In the genomic region with DNA sequence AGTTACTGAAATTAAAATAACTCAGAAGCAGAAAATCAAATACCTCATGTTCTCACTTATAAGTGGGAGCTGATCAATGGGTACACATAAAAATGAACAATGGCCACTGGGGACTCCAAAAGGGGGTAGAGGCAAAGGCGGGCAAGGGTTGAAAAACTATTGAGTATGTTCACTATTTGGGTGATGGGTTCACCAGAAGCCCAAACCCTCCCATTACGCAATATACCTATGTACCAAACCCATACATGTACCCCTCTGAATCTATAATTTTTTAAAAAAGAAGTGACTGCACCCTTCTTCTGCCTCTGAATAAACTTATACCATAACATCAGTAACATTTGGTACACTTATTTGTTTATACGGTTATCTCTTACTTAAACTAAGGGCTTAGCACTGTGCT, we compare ENCODE assay signal across 34 cellular contexts.
"Had no signal": no experiment of that assay in that cellular context is flagged by ENCODE, and none has a peak within 500 bp of the region (broad histone marks: within the 10 kb centered on the region; RNA-seq: fewer than 3 reads in every experiment).

No MANE protein-coding gene starts in this region.

- H3K27ac Mint-ChIP-seq: activated B cell treated with CpG ODN at 0.5 μM for 24 hours; activated CD4-positive, alpha-beta memory T cell treated with anti-CD3 and anti-CD28 coated beads for 36 hours; activated CD4-positive, alpha-beta T cell treated with anti-CD3 and anti-CD28 coated beads, Interleukin-2, amount 10 ng/mL, durations not matched to agents 24 days and 14 days; activated naive CD4-positive, alpha-beta T cell treated with anti-CD3 and anti-CD28 coated beads for 36 hours; activated naive CD4-positive, alpha-beta T cell treated with anti-CD3 and anti-CD28 coated beads, Interleukin-2, amount 50 U/mL, for 72 hours; activated naive CD8-positive, alpha-beta T cell treated with anti-CD3 and anti-CD28 coated beads for 36 hours; activated T-cell treated with anti-CD3 and anti-CD28 coated beads, Interleukin-2, amount 50 U/mL, for 72 hours; activated T-helper 1 cell treated with anti-CD3 and anti-CD28 coated beads, Interleukin-12 subunit alpha, Interleukin-12 subunit beta, Interleukin-2, Interleukin-4 antibody, amounts not matched to agents 30 ng/mL and 10 ng/mL and 1 ng/mL, durations not matched to agents 14 hours and 24 hours and 36 hours; activated T-helper 17 cell treated with anti-CD3 and anti-CD28 coated beads, Interleukin-2, amount 50 U/mL, for 72 hours; T-cell; T-helper 17 cell; T-helper 2 cell treated with Interferon-gamma antibody and Interleukin-4, amounts not matched to agents 5 μg/mL and 100 μg/mL, for 36 hours had no signal

- FAIRE-seq: astrocyte had no signal

- H3K9me3 ChIP-seq: adrenal gland, body of pancreas, breast epithelium had no signal

- H3K4me1 Mint-ChIP-seq: activated CD4-positive, alpha-beta T cell treated with anti-CD3 and anti-CD28 coated beads, Interleukin-2, amount 10 ng/mL, durations not matched to agents 24 days and 14 days; activated naive CD8-positive, alpha-beta T cell treated with anti-CD3 and anti-CD28 coated beads for 36 hours; activated T-helper 17 cell treated with anti-CD3 and anti-CD28 coated beads, Interleukin-2, amount 50 U/mL, for 72 hours; T-helper 17 cell had no signal

- DNase-seq: activated B cell treated with CpG ODN at 0.5 μM for 24 hours; activated CD4-positive, alpha-beta memory T cell treated with anti-CD3 and anti-CD28 coated beads for 36 hours; activated CD4-positive, alpha-beta T cell treated with anti-CD3 and anti-CD28 coated beads for 4 hours; activated CD4-positive, alpha-beta T cell treated with anti-CD3 and anti-CD28 coated beads, Interleukin-2, amount 10 ng/mL, durations not matched to agents 24 days and 14 days; activated CD4-positive, alpha-beta T cell treated with anti-CD3 and anti-CD28 coated beads, Interleukin-2, amount 50 U/mL, for 1 hour; activated CD4-positive, alpha-beta T cell treated with anti-CD3 and anti-CD28 coated beads, Interleukin-2, amount 50 U/mL, for 4 hours; activated CD4-positive, CD25-positive, alpha-beta regulatory T cell treated with anti-CD3 and anti-CD28 coated beads, Interleukin-2, amount 50 U/mL, for 72 hours; activated CD8-positive, alpha-beta memory T cell treated with anti-CD3 and anti-CD28 coated beads, Interleukin-2, amount 50 U/mL, for 4 hours; activated effector memory CD4-positive, alpha-beta T cell treated with anti-CD3 and anti-CD28 coated beads, Interleukin-2, amount 50 U/mL, for 16 hours; activated gamma-delta T cell treated with Interleukin-2 at 50 U/mL for 16 hours; activated naive CD4-positive, alpha-beta T cell; activated naive CD4-positive, alpha-beta T cell treated with anti-CD3 and anti-CD28 coated beads for 36 hours; activated naive CD4-positive, alpha-beta T cell treated with anti-CD3 and anti-CD28 coated beads, Interleukin-2, amount 50 U/mL, for 16 hours; activated naive CD8-positive, alpha-beta T cell treated with anti-CD3 and anti-CD28 coated beads for 36 hours; activated T-cell treated with anti-CD3 and anti-CD28 coated beads for 4 hours; activated T-cell treated with anti-CD3 and anti-CD28 coated beads, Interleukin-2, amount 50 U/mL, for 1 hour; activated T-cell treated with anti-CD3 and anti-CD28 coated beads, Interleukin-2, amount 50 U/mL, for 4 hours; activated T-cell treated with anti-CD3 and anti-CD28 coated beads, Interleukin-2, amount 50 U/mL, for 72 hours; adrenal gland; amniotic stem cell; aorta; body of pancreas; brain microvascular endothelial cell; central memory CD4-positive, alpha-beta T cell; T-cell; T-helper 17 cell; T-helper 9 cell had no signal

- ATAC-seq: activated naive CD4-positive, alpha-beta T cell treated with anti-CD3 and anti-CD28 coated beads, Interleukin-2, amount 50 U/mL, for 72 hours; activated T-cell treated with anti-CD3 and anti-CD28 coated beads, Interleukin-2, amount 50 U/mL, for 4 hours; activated T-cell treated with anti-CD3 and anti-CD28 coated beads, Interleukin-2, amount 50 U/mL, for 72 hours; activated T-helper 17 cell treated with anti-CD3 and anti-CD28 coated beads, Interleukin-2, amount 50 U/mL, for 72 hours; body of pancreas; T-cell; T-helper 17 cell had no signal

- H3K27ac ChIP-seq: adrenal gland, body of pancreas, brain microvascular endothelial cell, breast epithelium, VCaP had no signal

- H3K27me3 Mint-ChIP-seq: activated B cell treated with CpG ODN at 0.5 μM for 24 hours; activated CD4-positive, alpha-beta memory T cell treated with anti-CD3 and anti-CD28 coated beads for 36 hours; activated CD4-positive, alpha-beta T cell treated with anti-CD3 and anti-CD28 coated beads, Interleukin-2, amount 10 ng/mL, durations not matched to agents 24 days and 14 days; activated naive CD8-positive, alpha-beta T cell treated with anti-CD3 and anti-CD28 coated beads for 36 hours; activated T-helper 17 cell treated with anti-CD3 and anti-CD28 coated beads, Interleukin-2, amount 50 U/mL, for 72 hours; T-cell; T-helper 17 cell had no signal

- H3K4me3 ChIP-seq: adrenal gland, body of pancreas, breast epithelium had no signal

- H3K36me3 ChIP-seq: adrenal gland, brain microvascular endothelial cell, breast epithelium had no signal

- H3K4me1 ChIP-seq: adrenal gland, body of pancreas, breast epithelium had no signal

- H3K4me3 Mint-ChIP-seq: activated B cell treated with CpG ODN at 0.5 μM for 24 hours; activated CD4-positive, alpha-beta memory T cell treated with anti-CD3 and anti-CD28 coated beads for 36 hours; activated CD4-positive, alpha-beta T cell treated with anti-CD3 and anti-CD28 coated beads, Interleukin-2, amount 10 ng/mL, durations not matched to agents 24 days and 14 days; activated naive CD4-positive, alpha-beta T cell treated with anti-CD3 and anti-CD28 coated beads for 36 hours; activated naive CD8-positive, alpha-beta T cell treated with anti-CD3 and anti-CD28 coated beads for 36 hours; activated T-cell treated with anti-CD3 and anti-CD28 coated beads, Interleukin-2, amount 50 U/mL, for 4 hours; activated T-cell treated with anti-CD3 and anti-CD28 coated beads, Interleukin-2, amount 50 U/mL, for 72 hours; activated T-helper 1 cell treated with anti-CD3 and anti-CD28 coated beads, Interleukin-12 subunit alpha, Interleukin-12 subunit beta, Interleukin-2, Interleukin-4 antibody, amounts not matched to agents 30 ng/mL and 10 ng/mL and 1 ng/mL, durations not matched to agents 14 hours and 24 hours and 36 hours; activated T-helper 17 cell treated with anti-CD3 and anti-CD28 coated beads, Interleukin-2, amount 50 U/mL, for 72 hours; T-cell; T-helper 17 cell; T-helper 2 cell treated with Interferon-gamma antibody and Interleukin-4, amounts not matched to agents 5 μg/mL and 100 μg/mL, for 36 hours had no signal

- H3K27me3 ChIP-seq: adrenal gland, body of pancreas, brain microvascular endothelial cell, breast epithelium had no signal
